Comparison of ENCODE assay signal across 17 cellular contexts in the genomic region with DNA sequence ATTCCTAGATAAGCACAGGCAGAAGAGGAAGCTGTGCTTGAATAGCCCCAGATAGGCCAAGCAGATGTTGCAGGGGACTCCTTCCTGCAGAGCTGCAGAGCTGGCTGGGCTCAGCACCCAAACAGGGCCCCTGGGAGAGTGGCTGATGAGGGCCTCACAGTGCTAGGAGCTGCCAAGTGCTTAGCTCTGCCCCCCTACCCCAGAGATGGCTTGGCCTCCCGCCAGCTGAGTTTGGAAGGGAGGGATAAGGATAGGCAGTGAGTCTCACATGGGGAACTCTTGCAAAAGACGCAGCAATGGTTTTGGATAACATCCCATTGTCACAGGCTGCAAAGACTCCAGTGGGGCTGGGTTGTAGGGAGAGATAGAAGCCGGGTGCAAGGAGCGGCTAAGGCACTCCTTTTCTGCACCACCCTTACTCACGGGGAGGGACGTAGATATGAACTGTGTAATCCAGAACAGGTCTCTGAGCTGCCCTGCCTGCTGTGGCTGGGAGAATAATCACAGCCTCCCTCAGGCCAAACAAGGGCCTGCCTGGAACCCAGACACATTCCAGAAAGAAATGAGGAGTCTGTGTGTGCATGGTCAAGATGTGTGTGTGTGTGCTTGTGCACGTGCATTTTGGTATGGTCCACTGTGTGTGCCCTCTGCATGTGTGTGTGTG. TPM values are rescaled to one million over a fixed set of nuclear protein-coding genes. Genes with fewer than 3 reads are reported as not detected.
DNase-seq lines count a peak whose midpoint lies in the region; ATAC-seq, FAIRE-seq and TF ChIP-seq lines count a peak whose summit lies in the region.
"Had no signal": no experiment of that assay in that cellular context is flagged by ENCODE, and none has a peak within 500 bp of the region (broad histone marks: within the 10 kb centered on the region; RNA-seq: fewer than 3 reads in every experiment).

No MANE protein-coding gene starts in this region.

- H3K4me3 ChIP-seq in NB4 (ENCODE audit: low read depth, low read length) (no peak overlapping the region), ovary (no peak overlapping the region), vagina (no peak overlapping the region)
- H3K4me3 ChIP-seq: skin epidermis had no signal

- FAIRE-seq in GM12892 (lab: Jason Lieb, UNC), result no peak
- FAIRE-seq: colon, islet of Langerhans had no signal

- H3K36me3 ChIP-seq in ovary (no peaks in the 10 kb centered on the region), vagina (no peaks in the 10 kb centered on the region)

- intact Hi-C loops in ovary (cut with DNase I) (no loop called here), vagina (cut with DNase I) (no loop called here)

- WGBS in ovary, 3 donors, result 15 to 20% (median 18%) methylated on average over 7 of the region's 7 CpGs

- H3K27ac Mint-ChIP-seq in osteocyte (ENCODE audit: unreplicated experiment), result no peak overlapping the region
- H3K27ac Mint-ChIP-seq: activated naive CD4-positive, alpha-beta T cell treated with anti-CD3 and anti-CD28 coated beads, Interleukin-2, amount 50 U/mL, for 72 hours had no signal

- ATAC-seq in GM21737 (IDR thresholded peaks at IDR 0.05; ENCODE audit: unreplicated experiment), result no peak
- ATAC-seq: activated naive CD4-positive, alpha-beta T cell treated with anti-CD3 and anti-CD28 coated beads, Interleukin-2, amount 50 U/mL, for 72 hours had no signal

- peaks cover 25% of the 10 kb centered on the region for H3K4me1 Mint-ChIP-seq in osteocyte (ENCODE audit: unreplicated experiment)

- TF ChIP-seq EP300 in ovary (IDR thresholded peaks at IDR 0.05), result no peak

- H3K9me3 ChIP-seq in ovary (no peaks in the 10 kb centered on the region), vagina (no peaks in the 10 kb centered on the region)

- H3K27ac ChIP-seq in ovary (no peak overlapping the region), vagina (no peak overlapping the region)
- H3K27ac ChIP-seq: C4-2B had no signal

- peak; percentile 30 for DNase-seq in NB4 (ENCODE audit: low read depth)
- DNase-seq in NCI-H69 (lab: John Stamatoyannopoulos, UW), result peak; percentile 77
- DNase-seq in fibroblast of peridontal ligament (ENCODE audit: extremely low read depth), result peak; percentile 49
- DNase-seq in ovary, result peak; percentile 27 to 62 (median 46)
- DNase-seq in vagina (ENCODE audit: extremely low spot score in 2 of 2), result no peak
- no peak for DNase-seq in osteocyte (ENCODE audit: extremely low spot score, unreplicated experiment)
- DNase-seq in GM12892 (ENCODE audit: insufficient read length), result no peak
- DNase-seq: activated CD4-positive, CD25-positive, alpha-beta regulatory T cell; activated CD8-positive, alpha-beta memory T cell treated with anti-CD3 and anti-CD28 coated beads, Interleukin-2, amount 50 U/mL, for 4 hours; foreskin melanocyte had no signal

- TF ChIP-seq CTCF in NB4 (IDR thresholded peaks at IDR 0.05; ENCODE audit: low read depth, low read length) (no peak), ovary (IDR thresholded peaks at IDR 0.05) (no peak), vagina (IDR thresholded peaks at IDR 0.05) (no peak), osteocyte (IDR thresholded peaks at IDR 0.05) (no peak)

- H3K4me3 Mint-ChIP-seq in osteocyte (ENCODE audit: unreplicated experiment), result no peak overlapping the region
- H3K4me3 Mint-ChIP-seq: nephron had no signal

- H3K36me3 Mint-ChIP-seq in osteocyte (ENCODE audit: unreplicated experiment), result no peaks in the 10 kb centered on the region
- H3K36me3 Mint-ChIP-seq: activated naive CD4-positive, alpha-beta T cell treated with anti-CD3 and anti-CD28 coated beads, Interleukin-2, amount 50 U/mL, for 72 hours had no signal

- TF ChIP-seq POLR2A in NB4 (IDR thresholded peaks at IDR 0.05; ENCODE audit: extremely low read depth, insufficient read length), result no peak
- TF ChIP-seq POLR2A in ovary (IDR thresholded peaks at IDR 0.05), result no peak
- no peak for TF ChIP-seq POLR2A in vagina (IDR thresholded peaks at IDR 0.05)
- no peak for TF ChIP-seq POLR2A in GM12892 (IDR thresholded peaks at IDR 0.05; ENCODE audit: low read depth, low read length)

- H3K27me3 Mint-ChIP-seq in osteocyte (ENCODE audit: unreplicated experiment), result no peaks in the 10 kb centered on the region

- H3K4me1 ChIP-seq in ovary (ENCODE audit: insufficient read depth) (no peaks in the 10 kb centered on the region), vagina (peaks cover 45% of the 10 kb centered on the region)

- H3K9me3 Mint-ChIP-seq in osteocyte (ENCODE audit: unreplicated experiment), result no peaks in the 10 kb centered on the region
- H3K9me3 Mint-ChIP-seq: activated naive CD4-positive, alpha-beta T cell treated with anti-CD3 and anti-CD28 coated beads, Interleukin-2, amount 50 U/mL, for 72 hours; nephron had no signal

- no peaks in the 10 kb centered on the region for H3K27me3 ChIP-seq in ovary
- H3K27me3 ChIP-seq in vagina, result no peaks in the 10 kb centered on the region

RNA-seq across cellular contexts. Expression of a gene that starts 52.9 kb away (rescaled TPM):
- total RNA-seq in ovary (100 to 1,000 TPM in 3 of 7 donors, 10 to 100 TPM in 4; 61.5 to 196 (median 83.5) TPM), vagina (52.5 TPM), osteocyte (63.6 and 70.3 TPM in 2 replicates)
- 10 to 100 TPM; 41.1 to 41.5 TPM for polyA plus RNA-seq in ovary
- polyA plus RNA-seq in GM12892 (2012; ENCODE audit: missing spikeins), result not detected

Comparison
In these comparisons a context has a peak if more than half of its experiments do, and no peak if none do; other contexts are left out.
1. DNase-seq: peak in NB4 (single experiment), NCI-H69 (single experiment), fibroblast of peridontal ligament (single experiment) and ovary (5 of 5); none in vagina (0 of 2), osteocyte (single experiment) and GM12892 (single experiment).